16 cellular contexts compared by ENCODE assay signal in genomic region chr3:53694051-53694450, GRCh38.
DNase-seq lines count a peak whose midpoint lies in the region; ATAC-seq and TF ChIP-seq lines count a peak whose summit lies in the region.
"Had no signal": no experiment of that assay in that cellular context is flagged by ENCODE, and none has a peak within 500 bp of the region (broad histone marks: within the 10 kb centered on the region; RNA-seq: fewer than 3 reads in every experiment).

No MANE protein-coding gene starts in this region.

- no peak overlapping the region for H4K91ac ChIP-seq in neuronal stem cell (ENCODE audit: low read depth, low read length, poor library complexity)

- H3K36me3 ChIP-seq in esophagus muscularis mucosa (no peaks in the 10 kb centered on the region), neuronal stem cell (replicated peaks in 1 of 2; ENCODE audit: control insufficient read depth in 2 of 2, insufficient read depth in 2 of 2, low read length in 2 of 2) (no peaks in the 10 kb centered on the region)
- H3K36me3 ChIP-seq: BLaER1 had no signal

- ATAC-seq in activated naive CD8-positive, alpha-beta T cell treated with anti-CD3 and anti-CD28 coated beads, Interleukin-2, amount 50 U/mL, for 24 hours = peak; percentile 35
- ATAC-seq: A549 had no signal

- peak overlapping the region; percentile 17 for H2AK5ac ChIP-seq in neuronal stem cell (ENCODE audit: low read depth, low read length)

- 83% methylated on average over 4 of the region's 4 CpGs for WGBS in esophagus muscularis mucosa
- WGBS in neuronal stem cell (ENCODE audit: extremely low coverage in 2 of 2, insufficient read length in 2 of 2, insufficient replicate concordance in 1 of 2), 2 donors = no CpG with 5 or more reads among the region's 4 CpGs

- TF ChIP-seq POLR2A in esophagus muscularis mucosa (IDR thresholded peaks at IDR 0.05; ENCODE audit: low read depth) = no peak

- H3K27ac ChIP-seq in esophagus muscularis mucosa (replicated peaks in 1 of 4) = no peak overlapping the region
- no peak overlapping the region for H3K27ac ChIP-seq in neuronal stem cell (replicated peaks; ENCODE audit: low read length)
- H3K27ac ChIP-seq: A549, BLaER1 had no signal

- H3K18ac ChIP-seq in neuronal stem cell (ENCODE audit: low read length) = peak overlapping the region; percentile 68

- no peak overlapping the region for H3K4me3 ChIP-seq in esophagus muscularis mucosa
- no peak overlapping the region for H3K4me3 ChIP-seq in neuronal stem cell (ENCODE audit: low read length in 2 of 2)
- H3K4me3 ChIP-seq: A549, BLaER1, GM23338 had no signal

- no peaks in the 10 kb centered on the region for H3K4me1 ChIP-seq in esophagus muscularis mucosa
- peaks cover 0 to 1% of the 10 kb centered on the region in 2 donors for H3K4me1 ChIP-seq in neuronal stem cell (ENCODE audit: control insufficient read depth in 2 of 2, insufficient read depth in 1 of 2, low read depth in 1 of 2, low read length in 2 of 2)
- H3K4me1 ChIP-seq: A549, BLaER1, Caco-2 had no signal

- H3K14ac ChIP-seq in neuronal stem cell (ENCODE audit: low read length) = no peak overlapping the region

- TF ChIP-seq EP300 in esophagus muscularis mucosa (IDR thresholded peaks at IDR 0.05) = no peak

- no peak overlapping the region for H3K9ac ChIP-seq in neuronal stem cell (ENCODE audit: low read depth, low read length, poor library complexity)
- H3K9ac ChIP-seq: BLaER1 had no signal

- peaks cover 20% of the 10 kb centered on the region for H3K27me3 Mint-ChIP-seq in activated naive CD8-positive, alpha-beta T cell treated with anti-CD3 and anti-CD28 coated beads, Interleukin-2, amount 50 U/mL, for 24 hours
- peaks cover 14% of the 10 kb centered on the region for H3K27me3 Mint-ChIP-seq in activated naive CD8-positive, alpha-beta T cell treated with anti-CD3 and anti-CD28 coated beads for 36 hours

- H3K4ac ChIP-seq in neuronal stem cell (ENCODE audit: low read length) = no peak overlapping the region

- H4K8ac ChIP-seq in neuronal stem cell (ENCODE audit: low read depth, low read length) = no peak overlapping the region

- TF ChIP-seq CTCF in esophagus muscularis mucosa (IDR thresholded peaks at IDR 0.05) = no peak

- no peak overlapping the region for H3K27ac Mint-ChIP-seq in activated naive CD8-positive, alpha-beta T cell treated with anti-CD3 and anti-CD28 coated beads, Interleukin-2, amount 50 U/mL, for 24 hours
- no peak overlapping the region for H3K27ac Mint-ChIP-seq in activated naive CD8-positive, alpha-beta T cell treated with anti-CD3 and anti-CD28 coated beads for 36 hours
- H3K27ac Mint-ChIP-seq: GM23338 had no signal

- H2BK5ac ChIP-seq in neuronal stem cell (ENCODE audit: low read length) = no peak overlapping the region

- intact Hi-C loops in esophagus muscularis mucosa (cut with DNase I) = no loop called here

- H3K4me3 Mint-ChIP-seq in activated naive CD8-positive, alpha-beta T cell treated with anti-CD3 and anti-CD28 coated beads, Interleukin-2, amount 50 U/mL, for 24 hours = no peak overlapping the region
- H3K4me3 Mint-ChIP-seq in activated naive CD8-positive, alpha-beta T cell treated with anti-CD3 and anti-CD28 coated beads for 36 hours = no peak overlapping the region
- H3K4me3 Mint-ChIP-seq: CD8-positive, alpha-beta memory T cell; GM23338; H9 had no signal

- H3K9me3 ChIP-seq in esophagus muscularis mucosa = no peaks in the 10 kb centered on the region
- H3K9me3 ChIP-seq in neuronal stem cell (replicated peaks in 1 of 2; ENCODE audit: control insufficient read depth in 2 of 2, insufficient read depth in 1 of 2, low read depth in 1 of 2, low read length in 2 of 2) = no peaks in the 10 kb centered on the region
- H3K9me3 ChIP-seq: A549, BLaER1, Caco-2 had no signal

- no peak overlapping the region for H2AFZ ChIP-seq in neuronal stem cell (ENCODE audit: low read length)

- H3K36me3 Mint-ChIP-seq in activated naive CD8-positive, alpha-beta T cell treated with anti-CD3 and anti-CD28 coated beads, Interleukin-2, amount 50 U/mL, for 24 hours (ENCODE audit: low read depth) = no peaks in the 10 kb centered on the region
- H3K36me3 Mint-ChIP-seq in activated naive CD8-positive, alpha-beta T cell treated with anti-CD3 and anti-CD28 coated beads for 36 hours = no peaks in the 10 kb centered on the region
- H3K36me3 Mint-ChIP-seq: CD8-positive, alpha-beta memory T cell had no signal

- H3K23ac ChIP-seq in neuronal stem cell (ENCODE audit: low read depth, low read length, poor library complexity) = peak overlapping the region; percentile 9

- no peak overlapping the region for H2BK12ac ChIP-seq in neuronal stem cell (ENCODE audit: low read length)

- H3K4me1 Mint-ChIP-seq in activated naive CD8-positive, alpha-beta T cell treated with anti-CD3 and anti-CD28 coated beads, Interleukin-2, amount 50 U/mL, for 24 hours = no peaks in the 10 kb centered on the region
- peaks cover 3% of the 10 kb centered on the region for H3K4me1 Mint-ChIP-seq in activated naive CD8-positive, alpha-beta T cell treated with anti-CD3 and anti-CD28 coated beads for 36 hours
- H3K4me1 Mint-ChIP-seq: GM23338 had no signal

- no peak overlapping the region for H3K4me2 ChIP-seq in neuronal stem cell (ENCODE audit: insufficient read depth, low read length, poor library complexity, severe bottlenecking)
- H3K4me2 ChIP-seq: A549, BLaER1, GM23338 had no signal

- H3K27me3 ChIP-seq in esophagus muscularis mucosa = no peaks in the 10 kb centered on the region
- H3K27me3 ChIP-seq in neuronal stem cell (ENCODE audit: control insufficient read depth in 3 of 3, insufficient read depth in 3 of 3, low read depth in 1 of 3, low read length in 3 of 3) = no peaks in the 10 kb centered on the region
- H3K27me3 ChIP-seq: BLaER1 had no signal

- no peak for DNase-seq in activated naive CD8-positive, alpha-beta T cell treated with anti-CD3 and anti-CD28 coated beads, Interleukin-2, amount 50 U/mL, for 24 hours
- no peak for DNase-seq in activated naive CD8-positive, alpha-beta T cell treated with anti-CD3 and anti-CD28 coated beads for 36 hours
- DNase-seq in esophagus muscularis mucosa (ENCODE audit: extremely low spot score) = peak; percentile 77
- no peak for DNase-seq in neuronal stem cell (ENCODE audit: low spot score)
- DNase-seq in ureter (ENCODE audit: low spot score) = peak; percentile 30
- no peak for DNase-seq in stimulated activated CD4-positive, alpha-beta T cell treated with anti-CD3 and anti-CD28 coated beads, Interleukin-12 subunit alpha, Interleukin-12 subunit beta, amount 100 ng/mL, for 4 hours
- no peak for DNase-seq in dermis blood vessel endothelial cell
- DNase-seq: AML-193; Caco-2; CD8-positive, alpha-beta memory T cell; DND-41; GDM1; H9 had no signal

- H3K9me3 Mint-ChIP-seq in activated naive CD8-positive, alpha-beta T cell treated with anti-CD3 and anti-CD28 coated beads, Interleukin-2, amount 50 U/mL, for 24 hours = no peaks in the 10 kb centered on the region
- H3K9me3 Mint-ChIP-seq in activated naive CD8-positive, alpha-beta T cell treated with anti-CD3 and anti-CD28 coated beads for 36 hours = no peaks in the 10 kb centered on the region
- H3K9me3 Mint-ChIP-seq: CD8-positive, alpha-beta memory T cell; GM23338; H9 had no signal

- no peaks in the 10 kb centered on the region for H3K79me1 ChIP-seq in neuronal stem cell (ENCODE audit: low read depth, low read length)

- H2BK15ac ChIP-seq in neuronal stem cell (ENCODE audit: low read length) = no peak overlapping the region

- no peak overlapping the region for H2BK120ac ChIP-seq in neuronal stem cell (ENCODE audit: low read depth, low read length)

Comparison
In these comparisons a context has a peak if more than half of its experiments do, and no peak if none do; other contexts are left out.
1. DNase-seq: peak in esophagus muscularis mucosa (single experiment) and ureter (single experiment); none in activated naive CD8-positive, alpha-beta T cell treated with anti-CD3 and anti-CD28 coated beads, Interleukin-2, amount 50 U/mL, for 24 hours (single experiment), activated naive CD8-positive, alpha-beta T cell treated with anti-CD3 and anti-CD28 coated beads for 36 hours (single experiment), neuronal stem cell (single experiment), stimulated activated CD4-positive, alpha-beta T cell treated with anti-CD3 and anti-CD28 coated beads, Interleukin-12 subunit alpha, Interleukin-12 subunit beta, amount 100 ng/mL, for 4 hours (single experiment) and dermis blood vessel endothelial cell (single experiment).